9 cellular contexts compared by ENCODE assay signal in the genomic region with DNA sequence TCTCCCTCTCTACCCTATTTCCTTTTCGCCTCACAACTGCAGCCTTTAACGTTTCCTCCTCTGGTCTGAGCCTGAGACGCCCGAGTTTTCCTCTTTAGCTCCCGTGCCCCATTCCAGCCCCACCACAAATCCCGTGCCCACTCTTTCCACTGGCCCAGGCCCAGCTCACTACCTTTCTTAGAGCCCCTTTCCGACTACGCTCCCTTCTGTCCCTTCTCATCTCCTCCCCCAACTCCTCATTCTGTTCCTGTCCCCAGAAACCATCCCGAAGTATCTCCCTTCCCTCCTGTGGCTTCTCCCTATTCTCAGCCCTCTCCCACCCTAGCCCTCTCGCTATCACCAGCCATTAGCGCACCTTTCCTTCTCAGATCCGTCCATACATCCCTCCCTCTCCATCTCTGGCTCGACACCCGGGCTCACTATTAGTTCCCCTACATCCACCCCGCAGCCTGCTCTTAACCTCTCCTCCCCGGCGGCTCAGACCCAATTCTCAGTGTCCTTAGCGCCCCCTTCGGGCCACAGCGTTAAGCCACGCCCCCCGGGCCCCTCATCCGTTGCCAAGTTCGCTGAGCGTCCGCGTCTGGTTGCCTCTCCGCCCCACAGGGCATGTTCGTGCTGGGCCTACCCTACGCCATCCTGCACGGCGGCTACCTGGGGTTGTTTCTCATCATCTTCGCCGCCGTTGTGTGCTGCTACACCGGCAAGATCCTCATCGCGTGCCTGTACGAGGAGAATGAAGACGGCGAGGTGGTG. TPM values are rescaled to one million over a fixed set of nuclear protein-coding genes. Genes with fewer than 3 reads are reported as not detected.
DNase-seq lines count a peak whose midpoint lies in the region; ATAC-seq, FAIRE-seq and TF ChIP-seq lines count a peak whose summit lies in the region.
"Had no signal": no experiment of that assay in that cellular context is flagged by ENCODE, and none has a peak within 500 bp of the region (broad histone marks: within the 10 kb centered on the region; RNA-seq: fewer than 3 reads in every experiment).

No MANE protein-coding gene starts in this region.

- peak overlapping the region; percentile 26 for H2AFZ ChIP-seq in astrocyte (ENCODE audit: low read depth, low read length)
- H2AFZ ChIP-seq in neural cell (ENCODE audit: low read depth, low read length): peak overlapping the region; percentile 5
- H2AFZ ChIP-seq in PC-9: no peak overlapping the region

- no peak overlapping the region for H3K4me3 Mint-ChIP-seq in astrocyte (ENCODE audit: unreplicated experiment)

- CTCF ChIA-PET in PC-9 (lab: Charles Lee): interaction anchor here (0.6 kb wide), 1 partner anchor 25 kb away, joined by 3 read pairs; no protein-coding TSS in a partner anchor

- H3K9me3 ChIP-seq in astrocyte (ENCODE audit: insufficient read depth, low read depth, low read length) (peaks cover 9% of the 10 kb centered on the region), neural cell (ENCODE audit: low read length) (no peaks in the 10 kb centered on the region), PC-9 (ENCODE audit: insufficient read depth, low read depth) (no peaks in the 10 kb centered on the region)

- peaks cover 50% of the 10 kb centered on the region for H3K9me3 Mint-ChIP-seq in astrocyte (ENCODE audit: unreplicated experiment)

- H3K27ac ChIP-seq in astrocyte (ENCODE audit: low read depth, low read length) (no peak overlapping the region), neural cell (ENCODE audit: low read length) (peak overlapping the region; percentile 99), PC-9 (no peak overlapping the region)

- H3K27me3 ChIP-seq in GM06990 (replicated peaks; ENCODE audit: control insufficient read depth, insufficient read depth, low read length): peaks cover 19% of the 10 kb centered on the region
- peaks cover 92% of the 10 kb centered on the region for H3K27me3 ChIP-seq in astrocyte (ENCODE audit: insufficient read depth, low read length)
- peaks cover 45% of the 10 kb centered on the region for H3K27me3 ChIP-seq in neural cell (ENCODE audit: insufficient read depth, low read depth, low read length)
- H3K27me3 ChIP-seq in PC-9 (ENCODE audit: insufficient read depth, low read depth): peaks cover 58% of the 10 kb centered on the region

- TF ChIP-seq RAD21 in neural cell (conservative IDR thresholded peaks at IDR 0.05): peak; percentile 82

- H4K20me1 ChIP-seq in astrocyte (ENCODE audit: insufficient read depth, low read length) (peaks cover 16% of the 10 kb centered on the region), neural cell (ENCODE audit: insufficient read depth) (no peaks in the 10 kb centered on the region), PC-9 (ENCODE audit: insufficient read depth) (no peaks in the 10 kb centered on the region)

- BruUV-seq in PC-9 (replicated peaks; lab: Mats Ljungman, UMichigan): no TSS peak

- no peak for TF ChIP-seq CTCF in GM06990 (IDR thresholded peaks at IDR 0.05; ENCODE audit: insufficient read depth, low read length, poor library complexity, severe bottlenecking)
- no peak for TF ChIP-seq CTCF in astrocyte (IDR thresholded peaks at IDR 0.05; ENCODE audit: insufficient read depth, low read depth, low read length)
- TF ChIP-seq CTCF in neural cell (IDR thresholded peaks at IDR 0.05; ENCODE audit: poor library complexity, severe bottlenecking): peak; percentile 91
- TF ChIP-seq CTCF in PC-9 (conservative IDR thresholded peaks at IDR 0.05): no peak

- H3K36me3 ChIP-seq in GM06990 (ENCODE audit: control insufficient read depth, insufficient read depth, low read length) (no peaks in the 10 kb centered on the region), astrocyte (ENCODE audit: insufficient read depth, low read length) (no peaks in the 10 kb centered on the region), neural cell (ENCODE audit: insufficient read depth, low read length) (no peaks in the 10 kb centered on the region), PC-9 (ENCODE audit: low read depth) (no peaks in the 10 kb centered on the region)

- peak overlapping the region; percentile 89 for H3K27ac Mint-ChIP-seq in astrocyte (ENCODE audit: unreplicated experiment)

- H3K4me1 ChIP-seq in astrocyte (ENCODE audit: insufficient read depth, low read length): peaks cover 3% of the 10 kb centered on the region
- no peaks in the 10 kb centered on the region for H3K4me1 ChIP-seq in PC-9 (replicated peaks; ENCODE audit: insufficient read depth)

- H3K36me3 Mint-ChIP-seq in astrocyte (ENCODE audit: low read depth, unreplicated experiment): peaks cover 9% of the 10 kb centered on the region

- no peak for TF ChIP-seq EP300 in neural cell (conservative IDR thresholded peaks at IDR 0.05; ENCODE audit: poor library complexity, severe bottlenecking)

- no peaks in the 10 kb centered on the region for H3K79me2 ChIP-seq in astrocyte (ENCODE audit: insufficient read depth, low read length)
- peaks cover 88% of the 10 kb centered on the region for H3K79me2 ChIP-seq in neural cell (replicated peaks; ENCODE audit: insufficient read depth, low read length)
- no peaks in the 10 kb centered on the region for H3K79me2 ChIP-seq in PC-9 (ENCODE audit: low read depth)

- H3K9ac ChIP-seq in astrocyte (ENCODE audit: low read length) (no peak overlapping the region), neural cell (ENCODE audit: low read length) (peak overlapping the region; percentile 100)

- H3K4me2 ChIP-seq in astrocyte (ENCODE audit: low read length): peak overlapping the region; percentile 30
- peak overlapping the region; percentile 94 for H3K4me2 ChIP-seq in neural cell (ENCODE audit: low read length)
- no peak overlapping the region for H3K4me2 ChIP-seq in PC-9

- POLR2A ChIA-PET in PC-9 (lab: Charles Lee; ENCODE audit: unreplicated experiment): no interaction called here

- peaks cover 84% of the 10 kb centered on the region for H3K27me3 Mint-ChIP-seq in astrocyte (ENCODE audit: low read depth, unreplicated experiment)

- H3F3A ChIP-seq in neural cell (ENCODE audit: insufficient read depth, low read length, poor library complexity, severe bottlenecking) (peaks cover 8% of the 10 kb centered on the region), PC-9 (ENCODE audit: insufficient read depth, low read depth) (no peaks in the 10 kb centered on the region)

- H3K9me2 ChIP-seq in neural cell (ENCODE audit: insufficient read depth, low read length) (no peaks in the 10 kb centered on the region), PC-9 (ENCODE audit: insufficient read depth) (no peaks in the 10 kb centered on the region)

- intact Hi-C loops in PC-9 (cut with micrococcal nuclease; ENCODE audit: unreplicated experiment): loop anchor here (1.0 kb wide), 1 partner anchor 166 kb away; no protein-coding TSS in a partner anchor

- DNase-seq in GM06990 (ENCODE audit: extremely low read depth, insufficient read length): peak; percentile 50
- DNase-seq in OCI-M1 (lab: John Stamatoyannopoulos, UW): peak; percentile 53
- no peak for DNase-seq in astrocyte (ENCODE audit: low read depth)
- DNase-seq in PC-9: no peak
- no peak for DNase-seq in NCI-H2081 treated with DMSO at 0.1 percent for 48 hours (lab: John Stamatoyannopoulos, UW)
- no peak for DNase-seq in ureter (ENCODE audit: low spot score)

- ATAC-seq in GM21529 (IDR thresholded peaks at IDR 0.05; ENCODE audit: unreplicated experiment): no peak

- no peak for FAIRE-seq in astrocyte (lab: Jason Lieb, UNC)

- H3K4me1 Mint-ChIP-seq in astrocyte (ENCODE audit: low read depth, unreplicated experiment): peaks cover 4% of the 10 kb centered on the region

- H3K4me3 ChIP-seq in GM06990 (replicated peaks; ENCODE audit: low read depth, low read length) (no peak overlapping the region), astrocyte (ENCODE audit: insufficient read depth, low read depth, low read length) (no peak overlapping the region), neural cell (ENCODE audit: low read length) (peak overlapping the region; percentile 99), PC-9 (no peak overlapping the region)

TF ChIP-seq in neural cell, 6 proteins besides CTCF, POLR2A, EP300 and RAD21:
- TF ChIP-seq MXI1 (conservative IDR thresholded peaks at IDR 0.05; ENCODE audit: poor library complexity, severe bottlenecking): peak; percentile 57
- no peak for TF ChIP-seq EZH2 (IDR thresholded peaks at IDR 0.05; ENCODE audit: borderline replicate concordance, insufficient read depth, low read length, poor library complexity, severe bottlenecking)
- TF ChIP-seq REST (IDR thresholded peaks at IDR 0.05; ENCODE audit: borderline replicate concordance): no peak
- peak; percentile 89 for TF ChIP-seq SMC3 (conservative IDR thresholded peaks at IDR 0.05; ENCODE audit: poor library complexity)
- TF ChIP-seq POLR2AphosphoS5 (IDR thresholded peaks at IDR 0.05): peak; percentile 54
- no peak for TF ChIP-seq TAF1 (IDR thresholded peaks at IDR 0.05; ENCODE audit: low read depth)
TF ChIP-seq in neural cell: peak in this region for 3.

RNA-seq across cellular contexts. Expression of gene SLC32A1, which starts 2.7 kb away (rescaled TPM):
- total RNA-seq in astrocyte (not detected in 2 replicates), PC-9 (2021) (not detected in 2 replicates), ureter (not detected)
- 36.2 and 40.0 TPM in 2 replicates for polyA plus RNA-seq in neural cell
- 48.9 and 62.8 TPM in 2 replicates for polyA minus RNA-seq in neural cell
- total RNA-seq: NCI-H460 had no signal

RNA-seq across cellular contexts. Expression of gene ACTR5, which starts 21.2 kb away (rescaled TPM):
- total RNA-seq in astrocyte (3.7 and 4.0 TPM in 2 replicates), PC-9 (2021) (7.8 and 10.1 TPM in 2 replicates), ureter (8.9 TPM)
- 23.3 and 24.5 TPM in 2 replicates for polyA plus RNA-seq in neural cell
- polyA minus RNA-seq in neural cell: 17.0 and 17.8 TPM in 2 replicates

Comparison
In these comparisons a context has a peak if more than half of its experiments do, and no peak if none do; other contexts are left out.
1. DNase-seq: peak in GM06990 (single experiment) and OCI-M1 (single experiment); none in astrocyte (single experiment), PC-9 (0 of 2), NCI-H2081 treated with DMSO at 0.1 percent for 48 hours (single experiment) and ureter (single experiment).